Comparison of ENCODE assay signal across 18 cellular contexts in the genomic region with DNA sequence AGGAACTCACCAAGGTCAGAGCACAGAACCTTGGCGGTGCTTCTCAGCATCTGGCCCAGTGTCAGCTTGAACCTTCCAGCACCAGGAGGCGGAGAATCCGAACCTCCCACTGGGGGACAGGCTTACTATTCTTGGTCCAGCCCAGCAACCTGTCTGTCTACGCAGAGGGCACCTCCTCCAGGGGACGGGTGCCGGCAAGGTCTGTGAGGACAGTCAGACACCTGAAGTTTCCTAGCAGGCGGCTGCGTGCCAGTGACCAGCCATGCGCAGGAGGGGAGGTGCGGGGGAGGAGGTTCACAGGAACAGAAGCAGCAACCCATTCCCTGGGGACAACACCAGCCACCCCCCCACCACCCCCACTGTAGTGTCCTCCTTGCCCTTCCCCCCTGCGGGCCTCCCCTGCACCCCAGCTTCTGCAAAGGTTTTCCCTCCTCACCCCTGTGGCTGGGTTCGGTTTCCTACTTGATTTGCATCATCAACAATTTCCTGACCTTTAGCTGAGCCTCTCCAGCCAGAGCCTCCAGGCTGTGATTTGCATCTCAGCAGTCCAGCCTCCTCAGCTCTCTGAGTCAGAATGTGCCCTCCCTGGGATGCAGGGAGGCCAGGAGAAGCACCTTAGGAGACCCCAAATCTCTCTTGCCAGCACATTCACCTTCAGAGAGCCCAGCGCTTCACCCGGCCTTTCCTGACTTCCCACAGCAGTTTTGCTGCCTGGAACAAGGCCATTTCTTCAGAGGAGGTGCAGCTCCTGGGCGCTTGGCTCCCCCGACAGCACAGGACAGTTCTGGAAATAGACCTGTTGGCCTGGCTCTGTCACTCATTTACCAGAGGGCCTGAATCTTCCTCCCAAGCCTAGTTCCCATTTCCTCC.
DNase-seq lines count a peak whose midpoint lies in the region; ATAC-seq, FAIRE-seq and TF ChIP-seq lines count a peak whose summit lies in the region.
"Had no signal": no experiment of that assay in that cellular context is flagged by ENCODE, and none has a peak within 500 bp of the region (broad histone marks: within the 10 kb centered on the region; RNA-seq: fewer than 3 reads in every experiment).

No MANE protein-coding gene starts in this region.

- H3K9me3 ChIP-seq in BLaER1 = no peaks in the 10 kb centered on the region
- no peaks in the 10 kb centered on the region for H3K9me3 ChIP-seq in heart right ventricle
- no peaks in the 10 kb centered on the region for H3K9me3 ChIP-seq in mucosa of descending colon
- H3K9me3 ChIP-seq in tibial artery = no peaks in the 10 kb centered on the region
- H3K9me3 ChIP-seq: esophagus squamous epithelium, neutrophil had no signal

- DNase-seq in NCI-H526 treated with DMSO at 0.1 percent for 48 hours (lab: John Stamatoyannopoulos, UW) = peak; percentile 31
- no peak for DNase-seq in heart right ventricle
- peak in 2 of 3 donors; percentile 50 to 76 for DNase-seq in mucosa of descending colon
- no peak for DNase-seq in tibial artery
- DNase-seq in AG08395 (ENCODE audit: low spot score) = no peak
- DNase-seq in frontal cortex (ENCODE audit: low spot score in 2 of 2) = no peak
- DNase-seq: activated CD4-positive, alpha-beta T cell treated with anti-CD3 and anti-CD28 coated beads for 4 hours; activated naive CD4-positive, alpha-beta T cell treated with anti-CD3 and anti-CD28 coated beads, Interleukin-2, amount 10 ng/mL, durations not matched to agents 7 days and 5 days; dermis blood vessel endothelial cell; EL; esophagus squamous epithelium; hippocampal formation; NCI-H1092; stimulated activated CD4-positive, alpha-beta T cell treated with anti-CD3 and anti-CD28 coated beads, Interleukin-4, amount 100 ng/mL, for 24 hours had no signal

- H3K27ac ChIP-seq in BLaER1 = no peak overlapping the region
- no peak overlapping the region for H3K27ac ChIP-seq in heart right ventricle
- H3K27ac ChIP-seq in tibial artery = no peak overlapping the region
- H3K27ac ChIP-seq: esophagus squamous epithelium, neutrophil had no signal

- H3K4me2 ChIP-seq in BLaER1 = peak overlapping the region; percentile 59

- intact Hi-C loops in heart right ventricle (cut with DNase I) = no loop called here
- intact Hi-C loops in mucosa of descending colon (cut with DNase I, micrococcal nuclease) = no loop called here
- intact Hi-C loops in tibial artery (cut with DNase I; ENCODE audit: low total_unique reads) = no loop called here

- 81 to 84% methylated on average over 16 of the region's 16 CpGs for WGBS in heart right ventricle, 2 donors

- no peaks in the 10 kb centered on the region for H4K20me1 ChIP-seq in BLaER1

- H3K27me3 ChIP-seq in BLaER1 (no peaks in the 10 kb centered on the region), heart right ventricle (no peaks in the 10 kb centered on the region), tibial artery (no peaks in the 10 kb centered on the region)
- H3K27me3 ChIP-seq: esophagus squamous epithelium, neutrophil had no signal

- H3K4me3 ChIP-seq in BLaER1 = no peak overlapping the region
- H3K4me3 ChIP-seq in heart right ventricle = no peak overlapping the region
- no peak overlapping the region for H3K4me3 ChIP-seq in mucosa of descending colon
- H3K4me3 ChIP-seq in tibial artery = no peak overlapping the region
- H3K4me3 ChIP-seq: esophagus squamous epithelium, K562 had no signal

- TF ChIP-seq CTCF in heart right ventricle (IDR thresholded peaks at IDR 0.05) = no peak
- no peak for TF ChIP-seq CTCF in mucosa of descending colon (IDR thresholded peaks at IDR 0.05)
- TF ChIP-seq CTCF in tibial artery (IDR thresholded peaks at IDR 0.05) = no peak

- H3K9ac ChIP-seq in BLaER1 = no peak overlapping the region

- ATAC-seq in heart right ventricle (peak in 5 of 8 donors; percentile 17 to 69 (median 38)), mucosa of descending colon (peak; percentile 93), GM19035 (IDR thresholded peaks at IDR 0.05; ENCODE audit: unreplicated experiment) (no peak)
- ATAC-seq: K562 had no signal

- no peaks in the 10 kb centered on the region for H3K36me3 ChIP-seq in BLaER1
- H3K36me3 ChIP-seq in heart right ventricle = peaks cover 0 to 91% (median 16%) of the 10 kb centered on the region in 9 donors
- H3K36me3 ChIP-seq in mucosa of descending colon (ENCODE audit: low read depth) = no peaks in the 10 kb centered on the region
- H3K36me3 ChIP-seq in tibial artery = peaks cover 47 to 94% (median 77%) of the 10 kb centered on the region in 3 donors
- H3K36me3 ChIP-seq: neutrophil had no signal

- peaks cover 32% of the 10 kb centered on the region for H3K4me1 ChIP-seq in BLaER1
- H3K4me1 ChIP-seq in heart right ventricle = no peaks in the 10 kb centered on the region
- H3K4me1 ChIP-seq in mucosa of descending colon (ENCODE audit: low read depth) = no peaks in the 10 kb centered on the region
- H3K4me1 ChIP-seq in tibial artery = no peaks in the 10 kb centered on the region
- H3K4me1 ChIP-seq: esophagus squamous epithelium had no signal

- no peak for FAIRE-seq in frontal cortex (lab: Jason Lieb, UNC)
- FAIRE-seq: K562 had no signal

Comparison
In these comparisons a context has a peak if more than half of its experiments do, and no peak if none do; other contexts are left out.
1. DNase-seq: peak in NCI-H526 treated with DMSO at 0.1 percent for 48 hours (single experiment) and mucosa of descending colon (2 of 3); none in heart right ventricle (0 of 2), tibial artery (0 of 2), AG08395 (single experiment) and frontal cortex (0 of 2).